In the genomic region with DNA sequence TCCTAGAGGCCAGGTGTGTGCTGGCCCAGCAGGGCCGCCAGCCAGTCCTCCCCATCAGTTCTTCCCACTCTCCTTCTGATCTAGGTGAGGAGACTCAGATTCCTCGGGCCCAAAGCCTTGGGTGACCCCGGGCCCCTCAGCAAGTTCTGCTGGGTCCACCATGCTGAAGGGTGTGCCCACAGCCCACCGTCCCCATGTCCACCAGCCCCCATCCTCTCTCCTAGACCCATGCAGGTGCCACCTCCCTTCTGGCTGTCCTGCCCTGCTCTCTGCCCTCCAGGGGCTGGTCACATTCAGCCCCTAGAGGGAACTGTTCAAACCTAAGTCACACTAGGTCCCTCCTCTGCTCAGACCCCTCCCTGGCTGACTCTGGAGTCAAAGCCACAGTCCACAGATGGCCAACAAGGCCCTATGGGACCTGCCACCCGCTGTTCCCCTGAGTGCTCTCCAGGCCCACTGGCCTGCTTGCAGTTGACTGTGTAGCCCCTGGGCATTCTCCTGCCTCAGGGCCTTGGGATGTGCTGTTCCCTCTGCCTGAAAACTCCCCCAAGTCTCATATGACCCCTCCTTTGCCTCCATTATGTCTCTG, we compare ENCODE assay signal across 8 cellular contexts. TPM values are rescaled to one million over a fixed set of nuclear protein-coding genes. Genes with fewer than 3 reads are reported as not detected.
DNase-seq lines count a peak whose midpoint lies in the region; ATAC-seq and TF ChIP-seq lines count a peak whose summit lies in the region.
"Had no signal": no experiment of that assay in that cellular context is flagged by ENCODE, and none has a peak within 500 bp of the region (broad histone marks: within the 10 kb centered on the region; RNA-seq: fewer than 3 reads in every experiment).

No MANE protein-coding gene starts in this region.

- H3K36me3 Mint-ChIP-seq in naive thymus-derived CD4-positive, alpha-beta T cell: peaks cover 0 to 19% (median 6%) of the 10 kb centered on the region in 5 donors

- H3K36me3 ChIP-seq in naive thymus-derived CD4-positive, alpha-beta T cell (ENCODE audit: control insufficient read depth in 2 of 3, insufficient read depth in 3 of 3, low read length in 3 of 3): peaks cover 5 to 39% (median 23%) of the 10 kb centered on the region in 3 experiments

- DNase-seq in RPMI8226 (peak; percentile 84), DMS153 treated with DMSO at 0.1 percent for 48 hours (lab: John Stamatoyannopoulos, UW; ENCODE audit: unreplicated experiment) (no peak), middle frontal gyrus (ENCODE audit: extremely low spot score, low spot score) (no peak)
- DNase-seq in naive thymus-derived CD4-positive, alpha-beta T cell: no peak
- DNase-seq: NCI-H446 had no signal

- no peaks in the 10 kb centered on the region for H3K9me3 Mint-ChIP-seq in naive thymus-derived CD4-positive, alpha-beta T cell

- H3K9me3 ChIP-seq in naive thymus-derived CD4-positive, alpha-beta T cell (ENCODE audit: control insufficient read depth in 2 of 3, low read length in 3 of 3): no peaks in the 10 kb centered on the region

- intact Hi-C loops in naive thymus-derived CD4-positive, alpha-beta T cell (cut with micrococcal nuclease): loop anchor here in 1 of 2 donors (10.0 kb wide), 1 partner anchor 72 kb away; a partner anchor contains a TSS

- H3K4me3 Mint-ChIP-seq in naive thymus-derived CD4-positive, alpha-beta T cell: peak overlapping the region; percentile 29 to 87 (median 61)

- no peaks in the 10 kb centered on the region for H3K27me3 Mint-ChIP-seq in naive thymus-derived CD4-positive, alpha-beta T cell

- H3K27ac ChIP-seq in naive thymus-derived CD4-positive, alpha-beta T cell (ENCODE audit: low read depth, low read length): peak overlapping the region; percentile 62

- no peak overlapping the region for H3K4me3 ChIP-seq in naive thymus-derived CD4-positive, alpha-beta T cell (ENCODE audit: low read length)

- ATAC-seq in GM18505 (IDR thresholded peaks at IDR 0.05; ENCODE audit: unreplicated experiment) (peak; percentile 7), GM21576 (IDR thresholded peaks at IDR 0.05; ENCODE audit: unreplicated experiment) (peak; percentile 3), GM18909 (IDR thresholded peaks at IDR 0.05; ENCODE audit: poor library complexity, unreplicated experiment) (no peak)
- no peak for ATAC-seq in naive thymus-derived CD4-positive, alpha-beta T cell

- H3K4me1 Mint-ChIP-seq in naive thymus-derived CD4-positive, alpha-beta T cell: peaks cover 51 to 66% (median 58%) of the 10 kb centered on the region in 7 donors

- no peak for TF ChIP-seq POLR2A in GM18505 (IDR thresholded peaks at IDR 0.05; ENCODE audit: borderline replicate concordance, extremely low read depth, insufficient read depth, insufficient read length)

- POLR2A ChIA-PET in naive thymus-derived CD4-positive, alpha-beta T cell (lab: Charles Lee): interaction anchor here (0.5 to 46.3 kb wide), 5 partner anchors 7 to 58 kb away, joined by 3 to 1418 read pairs (median 5); a partner anchor contains a TSS

- CTCF ChIA-PET in naive thymus-derived CD4-positive, alpha-beta T cell (lab: Charles Lee): interaction anchor here (0.8 to 5.1 kb wide), 5 partner anchors 9 to 225 kb away, joined by 3 to 40 read pairs (median 3); a partner anchor contains a TSS

- no peaks in the 10 kb centered on the region for H3K27me3 ChIP-seq in naive thymus-derived CD4-positive, alpha-beta T cell (ENCODE audit: control insufficient read depth in 2 of 2, insufficient read depth in 2 of 2, low read length in 2 of 2)

- peaks cover 28 to 53% of the 10 kb centered on the region in 2 donors for H3K4me1 ChIP-seq in naive thymus-derived CD4-positive, alpha-beta T cell (ENCODE audit: control insufficient read depth in 2 of 2, insufficient read depth in 2 of 2, low read length in 2 of 2)

- peak overlapping the region; percentile 75 to 93 (median 81) for H3K27ac Mint-ChIP-seq in naive thymus-derived CD4-positive, alpha-beta T cell

RNA-seq across cellular contexts. Expression of a gene that starts 0.9 kb away (rescaled TPM):
- 1 to 10 TPM in 3 of 5 experiments, under 1 TPM in 2; 0.27 to 2.5 (median 1.6) TPM for total RNA-seq in naive thymus-derived CD4-positive, alpha-beta T cell
- under 1 TPM in 1 of 2 donors, not detected in 1; 0.16 TPM for polyA plus RNA-seq in naive thymus-derived CD4-positive, alpha-beta T cell

RNA-seq across cellular contexts. Expression of a gene that starts 12.6 kb away (rescaled TPM):
- total RNA-seq in naive thymus-derived CD4-positive, alpha-beta T cell: 100 to 1,000 TPM in 1 of 5 experiments, 10 to 100 TPM in 4; 38.7 to 110 (median 63.7) TPM
- polyA plus RNA-seq in naive thymus-derived CD4-positive, alpha-beta T cell: 100 to 1,000 TPM; 104 to 147 TPM

RNA-seq across cellular contexts. Expression of a gene that starts 19.2 kb away (rescaled TPM):
- 10 to 100 TPM; 55.8 to 81.0 (median 74.5) TPM for total RNA-seq in naive thymus-derived CD4-positive, alpha-beta T cell
- polyA plus RNA-seq in naive thymus-derived CD4-positive, alpha-beta T cell: 100 to 1,000 TPM in 1 of 2 donors, 10 to 100 TPM in 1; 68.8 to 135 TPM

RNA-seq across cellular contexts. Expression of a gene that starts 28.4 kb away (rescaled TPM):
- 10 to 100 TPM; 12.6 to 74.3 (median 27.4) TPM for total RNA-seq in naive thymus-derived CD4-positive, alpha-beta T cell
- 10 to 100 TPM; 18.7 to 37.6 TPM for polyA plus RNA-seq in naive thymus-derived CD4-positive, alpha-beta T cell

RNA-seq across cellular contexts. Expression of a gene that starts 52.1 kb away (rescaled TPM):
- total RNA-seq in naive thymus-derived CD4-positive, alpha-beta T cell: 100 to 1,000 TPM; 112 to 161 (median 135) TPM
- 100 to 1,000 TPM; 127 to 181 TPM for polyA plus RNA-seq in naive thymus-derived CD4-positive, alpha-beta T cell

Comparison
In these comparisons a context has a peak if more than half of its experiments do, and no peak if none do; other contexts are left out.
1. ATAC-seq: peak in GM18505 (single experiment) and GM21576 (single experiment); none in naive thymus-derived CD4-positive, alpha-beta T cell (single experiment) and GM18909 (single experiment).